ENCODE assay signal across 27 cellular contexts in the genomic region with DNA sequence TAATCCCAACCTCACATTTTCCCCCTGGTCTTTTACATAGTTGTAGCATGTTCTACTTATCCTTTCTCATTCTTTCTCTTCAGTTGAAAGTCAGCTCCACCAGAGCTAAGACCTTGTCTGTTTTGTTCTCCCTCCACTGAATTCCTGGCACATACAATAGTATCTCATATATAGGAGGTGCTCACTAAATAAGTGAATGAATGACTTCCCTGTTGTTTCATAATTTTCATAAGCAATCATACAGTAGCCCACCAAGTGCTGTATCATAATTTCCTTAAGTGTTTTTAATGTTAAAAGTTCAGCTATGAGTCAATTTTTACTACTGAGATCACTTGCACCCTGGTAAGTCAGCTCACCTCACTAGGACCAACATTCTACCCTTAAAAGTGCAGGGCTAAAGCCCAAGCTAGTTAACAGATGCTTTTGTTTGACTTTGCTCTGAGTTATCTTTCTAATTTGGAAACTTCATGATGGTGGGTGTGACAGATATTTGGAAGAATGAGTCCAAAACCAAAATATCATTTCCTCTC. TPM values are rescaled to one million over a fixed set of nuclear protein-coding genes. Genes with fewer than 3 reads are reported as not detected.
DNase-seq lines count a peak whose midpoint lies in the region; ATAC-seq and TF ChIP-seq lines count a peak whose summit lies in the region.
"Had no signal": no experiment of that assay in that cellular context is flagged by ENCODE, and none has a peak within 500 bp of the region (broad histone marks: within the 10 kb centered on the region; RNA-seq: fewer than 3 reads in every experiment).

No MANE protein-coding gene starts in this region.

- ATAC-seq in activated CD4-positive, CD25-positive, alpha-beta regulatory T cell treated with anti-CD3 and anti-CD28 coated beads, Interleukin-2, amount 50 U/mL, for 24 hours: peak; percentile 90 to 91
- no peak for ATAC-seq in Right ventricle myocardium inferior
- peak; percentile 97 for ATAC-seq in activated naive CD8-positive, alpha-beta T cell treated with anti-CD3 and anti-CD28 coated beads, Interleukin-2, amount 50 U/mL, for 24 hours
- ATAC-seq in stimulated activated naive B cell treated with anti-CD40 and anti-IgM and Interleukin-4, amounts not matched to agents 10 μg/mL and 1 μg/mL and 100 μg/mL, for 72 hours (replicated peaks): peak; percentile 14 to 57
- ATAC-seq in HG03045 (IDR thresholded peaks at IDR 0.05; ENCODE audit: unreplicated experiment): no peak
- ATAC-seq: SK-N-SH treated with all-trans-retinoic acid at 6 μM for 48 hours had no signal

- H3K4me1 Mint-ChIP-seq in activated naive CD8-positive, alpha-beta T cell treated with anti-CD3 and anti-CD28 coated beads, Interleukin-2, amount 50 U/mL, for 24 hours: peaks cover 51% of the 10 kb centered on the region
- H3K4me1 Mint-ChIP-seq in stimulated activated naive B cell treated with anti-CD40 and anti-IgM and Interleukin-4, amounts not matched to agents 10 μg/mL and 1 μg/mL and 100 μg/mL, for 72 hours: peaks cover 21 to 22% of the 10 kb centered on the region in 2 donors

- DNase-seq in activated CD4-positive, CD25-positive, alpha-beta regulatory T cell (lab: John Stamatoyannopoulos, UW): no peak
- DNase-seq in cardiac muscle cell (ENCODE audit: low read depth in 1 of 2, low spot score in 1 of 2) (no peak), Right ventricle myocardium inferior (ENCODE audit: missing footprints) (no peak), NAMALWA (ENCODE audit: low spot score) (no peak)
- no peak for DNase-seq in activated naive CD8-positive, alpha-beta T cell treated with anti-CD3 and anti-CD28 coated beads, Interleukin-2, amount 50 U/mL, for 24 hours
- no peak for DNase-seq in stimulated activated naive B cell treated with anti-CD40 and anti-IgM and Interleukin-4, amounts not matched to agents 10 μg/mL and 1 μg/mL and 100 μg/mL, for 72 hours
- DNase-seq: activated CD4-positive, alpha-beta T cell treated with anti-CD3 and anti-CD28 coated beads for 1 hour; activated gamma-delta T cell; cerebellar nuclear complex; DMS53; dorsolateral prefrontal cortex; H7; MM.1S; NCI-H2029; NCI-H526; NK-92 treated with Interleukin-12 subunit alpha and Interleukin-12 subunit beta, amount 100 ng/mL, for 24 hours; Right ventricle myocardium superior; stomach had no signal

- intact Hi-C loops in Right ventricle myocardium inferior (cut with DNase I): no loop called here

- H3K27me3 ChIP-seq in cardiac muscle cell: no peaks in the 10 kb centered on the region
- H3K27me3 ChIP-seq: BLaER1 treated with 17β-estradiol and CSF1 and Interleukin-3, amounts not matched to agents 10 nM and 100 nM; dorsolateral prefrontal cortex; stomach had no signal

- H3K4me3 Mint-ChIP-seq in activated naive CD8-positive, alpha-beta T cell treated with anti-CD3 and anti-CD28 coated beads, Interleukin-2, amount 50 U/mL, for 24 hours: no peak overlapping the region
- H3K4me3 Mint-ChIP-seq in stimulated activated naive B cell treated with anti-CD40 and anti-IgM and Interleukin-4, amounts not matched to agents 10 μg/mL and 1 μg/mL and 100 μg/mL, for 72 hours: no peak overlapping the region
- H3K4me3 Mint-ChIP-seq: brain; nephron; T-helper 1 cell treated with Interleukin-12 subunit alpha and Interleukin-12 subunit beta and Interleukin-4 antibody, amounts not matched to agents 30 μg/mL and 1 μg/mL, for 36 hours had no signal

- H3K4me1 ChIP-seq in cardiac muscle cell (ENCODE audit: low read depth): peaks cover 10% of the 10 kb centered on the region
- H3K4me1 ChIP-seq: BLaER1 treated with 17β-estradiol and CSF1 and Interleukin-3, amounts not matched to agents 10 nM and 100 nM had no signal

- no peak for TF ChIP-seq CTCF in cardiac muscle cell (IDR thresholded peaks at IDR 0.05; ENCODE audit: low read depth, low read length)

- no peaks in the 10 kb centered on the region for H3K9me3 ChIP-seq in cardiac muscle cell (ENCODE audit: low read depth)
- H3K9me3 ChIP-seq: BLaER1 treated with 17β-estradiol and CSF1 and Interleukin-3, amounts not matched to agents 10 nM and 100 nM; stomach had no signal

- no peak overlapping the region for H3K4me3 ChIP-seq in cardiac muscle cell
- H3K4me3 ChIP-seq: BLaER1 treated with 17β-estradiol and CSF1 and Interleukin-3, amounts not matched to agents 10 nM and 100 nM; dorsolateral prefrontal cortex; lung; stomach had no signal

- H3K27ac Mint-ChIP-seq in activated naive CD8-positive, alpha-beta T cell treated with anti-CD3 and anti-CD28 coated beads, Interleukin-2, amount 50 U/mL, for 24 hours: peak overlapping the region; percentile 85
- no peak overlapping the region for H3K27ac Mint-ChIP-seq in stimulated activated naive B cell treated with anti-CD40 and anti-IgM and Interleukin-4, amounts not matched to agents 10 μg/mL and 1 μg/mL and 100 μg/mL, for 72 hours
- H3K27ac Mint-ChIP-seq: brain; nephron; T-helper 1 cell treated with Interleukin-12 subunit alpha and Interleukin-12 subunit beta and Interleukin-4 antibody, amounts not matched to agents 30 μg/mL and 1 μg/mL, for 36 hours had no signal

- peaks cover 68% of the 10 kb centered on the region for H3K36me3 Mint-ChIP-seq in activated naive CD8-positive, alpha-beta T cell treated with anti-CD3 and anti-CD28 coated beads, Interleukin-2, amount 50 U/mL, for 24 hours (ENCODE audit: low read depth)
- H3K36me3 Mint-ChIP-seq in stimulated activated naive B cell treated with anti-CD40 and anti-IgM and Interleukin-4, amounts not matched to agents 10 μg/mL and 1 μg/mL and 100 μg/mL, for 72 hours: peaks cover 31 to 53% of the 10 kb centered on the region in 2 donors

- no peaks in the 10 kb centered on the region for H3K27me3 Mint-ChIP-seq in activated naive CD8-positive, alpha-beta T cell treated with anti-CD3 and anti-CD28 coated beads, Interleukin-2, amount 50 U/mL, for 24 hours
- no peaks in the 10 kb centered on the region for H3K27me3 Mint-ChIP-seq in stimulated activated naive B cell treated with anti-CD40 and anti-IgM and Interleukin-4, amounts not matched to agents 10 μg/mL and 1 μg/mL and 100 μg/mL, for 72 hours
- H3K27me3 Mint-ChIP-seq: brain had no signal

- H3K27ac ChIP-seq in cardiac muscle cell: peak overlapping the region; percentile 9
- H3K27ac ChIP-seq: 22Rv1; BLaER1 treated with 17β-estradiol and CSF1 and Interleukin-3, amounts not matched to agents 10 nM and 100 nM; dorsolateral prefrontal cortex had no signal

- H3K36me3 ChIP-seq in cardiac muscle cell: peaks cover 17% of the 10 kb centered on the region

- H3K9me3 Mint-ChIP-seq in activated naive CD8-positive, alpha-beta T cell treated with anti-CD3 and anti-CD28 coated beads, Interleukin-2, amount 50 U/mL, for 24 hours: no peaks in the 10 kb centered on the region
- H3K9me3 Mint-ChIP-seq in stimulated activated naive B cell treated with anti-CD40 and anti-IgM and Interleukin-4, amounts not matched to agents 10 μg/mL and 1 μg/mL and 100 μg/mL, for 72 hours: no peaks in the 10 kb centered on the region
- H3K9me3 Mint-ChIP-seq: brain; nephron; T-helper 1 cell treated with Interleukin-12 subunit alpha and Interleukin-12 subunit beta and Interleukin-4 antibody, amounts not matched to agents 30 μg/mL and 1 μg/mL, for 36 hours had no signal

RNA-seq across cellular contexts. Expression of a gene that starts 27.6 kb away (rescaled TPM):
- total RNA-seq in cardiac muscle cell (63.7 and 88.1 TPM in 2 replicates), Right ventricle myocardium inferior (95.1 TPM)
- 75.6 and 117 TPM in 2 replicates for polyA plus RNA-seq in cardiac muscle cell

Comparison
In these comparisons a context has a peak if more than half of its experiments do, and no peak if none do; other contexts are left out.
1. ATAC-seq: peak in activated CD4-positive, CD25-positive, alpha-beta regulatory T cell treated with anti-CD3 and anti-CD28 coated beads, Interleukin-2, amount 50 U/mL, for 24 hours (2 of 2), activated naive CD8-positive, alpha-beta T cell treated with anti-CD3 and anti-CD28 coated beads, Interleukin-2, amount 50 U/mL, for 24 hours (single experiment) and stimulated activated naive B cell treated with anti-CD40 and anti-IgM and Interleukin-4, amounts not matched to agents 10 μg/mL and 1 μg/mL and 100 μg/mL, for 72 hours (2 of 2); none in Right ventricle myocardium inferior (single experiment) and HG03045 (single experiment).